Comparison of ENCODE assay signal across 19 cellular contexts in the genomic region with DNA sequence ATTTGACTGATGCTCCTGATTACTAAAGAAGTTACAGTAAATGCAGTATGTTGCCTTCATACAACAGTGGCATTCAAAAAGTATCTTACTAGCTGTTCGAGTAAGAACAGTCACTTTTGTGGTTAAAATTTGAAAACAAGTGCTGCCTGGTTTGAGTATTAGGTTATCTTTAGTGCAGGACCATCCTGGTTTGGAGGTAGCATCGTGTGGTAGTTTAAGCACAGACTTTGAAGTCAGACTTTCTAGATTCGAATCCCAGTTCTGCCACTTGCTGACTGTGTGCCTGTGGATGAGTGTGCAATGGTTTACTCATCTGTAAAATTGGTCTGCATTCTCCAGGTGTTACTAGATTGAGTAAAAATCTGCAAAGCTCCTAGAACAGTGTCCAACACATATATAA.
DNase-seq lines count a peak whose midpoint lies in the region; ATAC-seq and TF ChIP-seq lines count a peak whose summit lies in the region.
"Had no signal": no experiment of that assay in that cellular context is flagged by ENCODE, and none has a peak within 500 bp of the region (broad histone marks: within the 10 kb centered on the region; RNA-seq: fewer than 3 reads in every experiment).

No MANE protein-coding gene starts in this region.

- H3K27me3 Mint-ChIP-seq in CD4-positive, alpha-beta memory T cell = no peaks in the 10 kb centered on the region
- H3K27me3 Mint-ChIP-seq in T-helper 17 cell = no peaks in the 10 kb centered on the region
- peaks cover 3% of the 10 kb centered on the region for H3K27me3 Mint-ChIP-seq in activated CD8-positive, alpha-beta T cell treated with anti-CD3 and anti-CD28 coated beads for 36 hours
- H3K27me3 Mint-ChIP-seq: activated CD8-positive, alpha-beta memory T cell treated with anti-CD3 and anti-CD28 coated beads, Interleukin-2, amount 10 ng/mL, durations not matched to agents 7 days and 5 days; CD4-positive, CD25-positive, alpha-beta regulatory T cell had no signal

- CTCF ChIA-PET in CD4-positive, alpha-beta memory T cell (lab: Charles Lee; ENCODE audit: partially characterized antibody) = no interaction called here
- CTCF ChIA-PET in activated CD8-positive, alpha-beta T cell treated with anti-CD3 and anti-CD28 coated beads for 36 hours (lab: Charles Lee) = no interaction called here

- ATAC-seq in GM18909 (IDR thresholded peaks at IDR 0.05; ENCODE audit: poor library complexity, unreplicated experiment) (peak; percentile 69), GM21526 (IDR thresholded peaks at IDR 0.05; ENCODE audit: low FRiP score, unreplicated experiment) (peak; percentile 64), HG02981 (IDR thresholded peaks at IDR 0.05; ENCODE audit: unreplicated experiment) (peak; percentile 67), HG03558 (IDR thresholded peaks at IDR 0.05; ENCODE audit: extremely low read depth, unreplicated experiment) (peak; percentile 66), T-helper 17 cell (no peak)
- ATAC-seq in activated CD8-positive, alpha-beta T cell treated with anti-CD3 and anti-CD28 coated beads for 36 hours = no peak
- ATAC-seq: activated CD8-positive, alpha-beta memory T cell treated with anti-CD3 and anti-CD28 coated beads, Interleukin-2, amount 10 ng/mL, durations not matched to agents 7 days and 5 days; HepG2 had no signal

- H3K27me3 ChIP-seq in CD4-positive, alpha-beta memory T cell (ENCODE audit: insufficient read depth, low read length) = no peaks in the 10 kb centered on the region
- H3K27me3 ChIP-seq: esophagus muscularis mucosa, thyroid gland had no signal

- TF ChIP-seq CTCF in activated CD8-positive, alpha-beta T cell treated with anti-CD3 and anti-CD28 coated beads for 36 hours (IDR thresholded peaks at IDR 0.05) = no peak

- H3K4me1 ChIP-seq in CD4-positive, alpha-beta memory T cell (ENCODE audit: insufficient read depth, low read length) = no peaks in the 10 kb centered on the region

- intact Hi-C loops in CD4-positive, alpha-beta memory T cell (cut with micrococcal nuclease) = no loop called here
- intact Hi-C loops in activated CD8-positive, alpha-beta T cell treated with anti-CD3 and anti-CD28 coated beads for 36 hours (cut with micrococcal nuclease) = no loop called here

- H3K9me3 Mint-ChIP-seq in CD4-positive, alpha-beta memory T cell = peaks cover 0 to 2% (median 0%) of the 10 kb centered on the region in 8 donors
- H3K9me3 Mint-ChIP-seq in activated CD8-positive, alpha-beta T cell treated with anti-CD3 and anti-CD28 coated beads for 36 hours = no peaks in the 10 kb centered on the region

- H3K27ac Mint-ChIP-seq in CD4-positive, alpha-beta memory T cell = no peak overlapping the region
- H3K27ac Mint-ChIP-seq in T-helper 17 cell = no peak overlapping the region
- no peak overlapping the region for H3K27ac Mint-ChIP-seq in activated CD8-positive, alpha-beta T cell treated with anti-CD3 and anti-CD28 coated beads for 36 hours
- H3K27ac Mint-ChIP-seq: activated CD8-positive, alpha-beta memory T cell treated with anti-CD3 and anti-CD28 coated beads, Interleukin-2, amount 10 ng/mL, durations not matched to agents 7 days and 5 days; CD4-positive, CD25-positive, alpha-beta regulatory T cell had no signal

- no peaks in the 10 kb centered on the region for H3K36me3 ChIP-seq in CD4-positive, alpha-beta memory T cell (ENCODE audit: insufficient read depth, low read length)
- H3K36me3 ChIP-seq: esophagus muscularis mucosa, thyroid gland had no signal

- H3K27ac ChIP-seq in CD4-positive, alpha-beta memory T cell (ENCODE audit: low read depth, low read length) = no peak overlapping the region
- H3K27ac ChIP-seq: esophagus muscularis mucosa, GM23248, thyroid gland had no signal

- no peaks in the 10 kb centered on the region for H3K4me1 Mint-ChIP-seq in CD4-positive, alpha-beta memory T cell
- no peaks in the 10 kb centered on the region for H3K4me1 Mint-ChIP-seq in T-helper 17 cell
- no peaks in the 10 kb centered on the region for H3K4me1 Mint-ChIP-seq in activated CD8-positive, alpha-beta T cell treated with anti-CD3 and anti-CD28 coated beads for 36 hours (ENCODE audit: low read depth)
- H3K4me1 Mint-ChIP-seq: activated CD8-positive, alpha-beta memory T cell treated with anti-CD3 and anti-CD28 coated beads, Interleukin-2, amount 10 ng/mL, durations not matched to agents 7 days and 5 days had no signal

- POLR2A ChIA-PET in CD4-positive, alpha-beta memory T cell (lab: Charles Lee; ENCODE audit: partially characterized antibody) = no interaction called here
- POLR2A ChIA-PET in activated CD8-positive, alpha-beta T cell treated with anti-CD3 and anti-CD28 coated beads for 36 hours (lab: Charles Lee) = interaction anchor here (0.5 kb wide), 1 partner anchor 70 kb away, joined by 4 read pairs; no protein-coding TSS in a partner anchor

- no peaks in the 10 kb centered on the region for H3K9me3 ChIP-seq in CD4-positive, alpha-beta memory T cell (ENCODE audit: control insufficient read depth in 1 of 2, low read length in 2 of 2)
- no peaks in the 10 kb centered on the region for H3K9me3 ChIP-seq in T-helper 17 cell (ENCODE audit: control insufficient read depth, low read length, poor library complexity, severe bottlenecking)
- H3K9me3 ChIP-seq: esophagus muscularis mucosa, thyroid gland had no signal

- no peak overlapping the region for H3K4me3 ChIP-seq in CD4-positive, alpha-beta memory T cell (ENCODE audit: low read length in 2 of 2)
- H3K4me3 ChIP-seq: esophagus muscularis mucosa, GM23248, thyroid gland had no signal

- H3K4me3 Mint-ChIP-seq in CD4-positive, alpha-beta memory T cell = no peak overlapping the region
- H3K4me3 Mint-ChIP-seq in T-helper 17 cell = no peak overlapping the region
- H3K4me3 Mint-ChIP-seq in activated CD8-positive, alpha-beta T cell treated with anti-CD3 and anti-CD28 coated beads for 36 hours = no peak overlapping the region
- H3K4me3 Mint-ChIP-seq: activated CD8-positive, alpha-beta memory T cell treated with anti-CD3 and anti-CD28 coated beads, Interleukin-2, amount 10 ng/mL, durations not matched to agents 7 days and 5 days; CD4-positive, CD25-positive, alpha-beta regulatory T cell had no signal

- H3K36me3 Mint-ChIP-seq in CD4-positive, alpha-beta memory T cell = peaks cover 10 to 16% of the 10 kb centered on the region in 2 donors
- peaks cover 2% of the 10 kb centered on the region for H3K36me3 Mint-ChIP-seq in T-helper 17 cell (ENCODE audit: low read depth)
- no peaks in the 10 kb centered on the region for H3K36me3 Mint-ChIP-seq in activated CD8-positive, alpha-beta T cell treated with anti-CD3 and anti-CD28 coated beads for 36 hours (ENCODE audit: low read depth)
- H3K36me3 Mint-ChIP-seq: activated CD8-positive, alpha-beta memory T cell treated with anti-CD3 and anti-CD28 coated beads, Interleukin-2, amount 10 ng/mL, durations not matched to agents 7 days and 5 days had no signal

- DNase-seq in CD4-positive, alpha-beta memory T cell = no peak
- DNase-seq in T-helper 17 cell = no peak
- no peak for DNase-seq in activated CD8-positive, alpha-beta T cell treated with anti-CD3 and anti-CD28 coated beads for 36 hours
- no peak for DNase-seq in mesenteric fat pad (ENCODE audit: low spot score)
- DNase-seq: activated CD8-positive, alpha-beta memory T cell treated with anti-CD3 and anti-CD28 coated beads, Interleukin-2, amount 10 ng/mL, durations not matched to agents 7 days and 5 days; CD4-positive, CD25-positive, alpha-beta regulatory T cell; GDM1; GM23248; hippocampal formation; NCI-H1694 treated with DMSO at 0.1 percent for 48 hours; NCI-H748 treated with DMSO at 0.1 percent for 48 hours; Right ventricle myocardium superior; thyroid gland had no signal

Comparison
In these comparisons a context has a peak if more than half of its experiments do, and no peak if none do; other contexts are left out.
1. ATAC-seq: peak in GM18909 (single experiment), GM21526 (single experiment), HG02981 (single experiment) and HG03558 (single experiment); none in T-helper 17 cell (single experiment) and activated CD8-positive, alpha-beta T cell treated with anti-CD3 and anti-CD28 coated beads for 36 hours (single experiment).